In genomic region chr5:58544926-58545325, GRCh38 we compare ENCODE assay signal across 22 cellular contexts. TPM values are rescaled to one million over a fixed set of nuclear protein-coding genes. Genes with fewer than 3 reads are reported as not detected.
DNase-seq lines count a peak whose midpoint lies in the region; ATAC-seq and TF ChIP-seq lines count a peak whose summit lies in the region.
"Had no signal": no experiment of that assay in that cellular context is flagged by ENCODE, and none has a peak within 500 bp of the region (broad histone marks: within the 10 kb centered on the region; RNA-seq: fewer than 3 reads in every experiment).

No MANE protein-coding gene starts in this region.

- H3K27me3 Mint-ChIP-seq in activated B cell treated with CpG ODN at 0.5 μM for 24 hours: no peaks in the 10 kb centered on the region
- H3K27me3 Mint-ChIP-seq in mesothelial cell of epicardium (ENCODE audit: low read depth): no peaks in the 10 kb centered on the region

- 55 to 59% methylated on average over 2 of the region's 2 CpGs for WGBS in upper lobe of left lung, 2 donors
- WGBS in hepatocyte (ENCODE audit: low lambda C conversion rate, missing lambda C conversion rate): 84% methylated on average over 2 of the region's 2 CpGs

- H3K4me2 ChIP-seq in hepatocyte: no peak overlapping the region
- H3K4me2 ChIP-seq: PC-9 had no signal

- H3K36me3 Mint-ChIP-seq in activated B cell treated with CpG ODN at 0.5 μM for 24 hours (ENCODE audit: low read depth): no peaks in the 10 kb centered on the region
- H3K36me3 Mint-ChIP-seq in mesothelial cell of epicardium: no peaks in the 10 kb centered on the region
- H3K36me3 Mint-ChIP-seq: CD8-positive, alpha-beta T cell had no signal

- no peak for TF ChIP-seq EP300 in upper lobe of left lung (IDR thresholded peaks at IDR 0.05)

- ATAC-seq in activated B cell treated with CpG ODN at 0.5 μM for 24 hours (ENCODE audit: low read depth): no peak
- ATAC-seq in upper lobe of left lung (ENCODE audit: low FRiP score in 2 of 2): no peak
- ATAC-seq in HG03139 (IDR thresholded peaks at IDR 0.05; ENCODE audit: unreplicated experiment): no peak
- ATAC-seq: CD8-positive, alpha-beta T cell; HCT116 had no signal

- H3K4me3 Mint-ChIP-seq in activated B cell treated with CpG ODN at 0.5 μM for 24 hours: peak overlapping the region; percentile 53
- no peak overlapping the region for H3K4me3 Mint-ChIP-seq in mesothelial cell of epicardium
- H3K4me3 Mint-ChIP-seq: CD8-positive, alpha-beta T cell had no signal

- H3K9me3 Mint-ChIP-seq in activated B cell treated with CpG ODN at 0.5 μM for 24 hours (peaks cover 3% of the 10 kb centered on the region), mesothelial cell of epicardium (no peaks in the 10 kb centered on the region)
- H3K9me3 Mint-ChIP-seq: CD8-positive, alpha-beta T cell had no signal

- H3K4me1 Mint-ChIP-seq in activated B cell treated with CpG ODN at 0.5 μM for 24 hours (peaks cover 40% of the 10 kb centered on the region), mesothelial cell of epicardium (peaks cover 3% of the 10 kb centered on the region)

- H3K79me2 ChIP-seq in hepatocyte: no peaks in the 10 kb centered on the region

- H2AFZ ChIP-seq in hepatocyte: no peak overlapping the region
- H2AFZ ChIP-seq: PC-9 had no signal

- peaks cover 0 to 7% (median 0%) of the 10 kb centered on the region in 4 donors for H3K9me3 ChIP-seq in upper lobe of left lung
- no peaks in the 10 kb centered on the region for H3K9me3 ChIP-seq in hepatocyte (ENCODE audit: low read depth)

- POLR2A ChIA-PET in activated B cell treated with CpG ODN at 0.5 μM for 24 hours (lab: Charles Lee): interaction anchor here (0.6 to 1.0 kb wide), 2 partner anchors 39 to 1371 kb away, joined by 3 to 5 read pairs; no protein-coding TSS in a partner anchor

- peaks cover 0 to 5% (median 1%) of the 10 kb centered on the region in 4 donors for H3K4me1 ChIP-seq in upper lobe of left lung
- no peaks in the 10 kb centered on the region for H3K4me1 ChIP-seq in hepatocyte (ENCODE audit: insufficient read depth)

- H4K20me1 ChIP-seq in hepatocyte (ENCODE audit: insufficient read depth, poor library complexity, severe bottlenecking): no peaks in the 10 kb centered on the region

- H3K36me3 ChIP-seq in upper lobe of left lung (no peaks in the 10 kb centered on the region), hepatocyte (replicated peaks; ENCODE audit: insufficient read depth, low read depth) (no peaks in the 10 kb centered on the region)

- no peaks in the 10 kb centered on the region for H3K9me2 ChIP-seq in hepatocyte (replicated peaks; ENCODE audit: insufficient read depth)

- H3K27ac ChIP-seq in upper lobe of left lung: peak overlapping the region in 1 of 4 donors; percentile 63
- no peak overlapping the region for H3K27ac ChIP-seq in hepatocyte
- H3K27ac ChIP-seq: PC-9 had no signal

- TF ChIP-seq CTCF in NB4 (IDR thresholded peaks at IDR 0.05; ENCODE audit: low read depth, low read length): no peak
- TF ChIP-seq CTCF in activated B cell treated with CpG ODN at 0.5 μM for 24 hours (IDR thresholded peaks at IDR 0.05): no peak
- TF ChIP-seq CTCF in upper lobe of left lung (IDR thresholded peaks at IDR 0.05): no peak
- no peak for TF ChIP-seq CTCF in hepatocyte (IDR thresholded peaks at IDR 0.05; ENCODE audit: poor library complexity)
- TF ChIP-seq CTCF in mesothelial cell of epicardium (IDR thresholded peaks at IDR 0.05; ENCODE audit: unreplicated experiment): no peak

- TF ChIP-seq POLR2A in NB4 (IDR thresholded peaks at IDR 0.05; ENCODE audit: extremely low read depth, insufficient read length) (no peak), upper lobe of left lung (IDR thresholded peaks at IDR 0.05) (no peak)

- CTCF ChIA-PET in activated B cell treated with CpG ODN at 0.5 μM for 24 hours (lab: Charles Lee): no interaction called here

- H3K27ac Mint-ChIP-seq in activated B cell treated with CpG ODN at 0.5 μM for 24 hours (peak overlapping the region; percentile 48), mesothelial cell of epicardium (no peak overlapping the region)
- H3K27ac Mint-ChIP-seq: CD8-positive, alpha-beta T cell had no signal

- peak; percentile 3 for DNase-seq in SKM-1 treated with dmso at 0.1 percent for 144 hours (lab: John Stamatoyannopoulos, UW; ENCODE audit: unreplicated experiment)
- DNase-seq in SKM-1 (lab: John Stamatoyannopoulos, UW; ENCODE audit: unreplicated experiment): no peak
- peak; percentile 59 for DNase-seq in NB4 (ENCODE audit: low read depth)
- DNase-seq in activated B cell treated with CpG ODN at 0.5 μM for 24 hours: no peak
- DNase-seq in upper lobe of left lung: no peak
- no peak for DNase-seq in hepatocyte (ENCODE audit: low spot score)
- no peak for DNase-seq in mesothelial cell of epicardium (ENCODE audit: low spot score in 2 of 2, unreplicated experiment in 2 of 2)
- DNase-seq: CD8-positive, alpha-beta T cell; DMS53; GOT3; NCI-H1092 treated with DMSO at 0.1 percent for 48 hours; NCI-H146; NCI-H2029 treated with DMSO at 0.1 percent for 48 hours; NCI-H2171; NCI-H69; PC-9; T-helper 1 cell had no signal

- no peaks in the 10 kb centered on the region for H3K27me3 ChIP-seq in upper lobe of left lung
- no peaks in the 10 kb centered on the region for H3K27me3 ChIP-seq in hepatocyte

- intact Hi-C loops in activated B cell treated with CpG ODN at 0.5 μM for 24 hours (cut with micrococcal nuclease): loop anchor here (1.0 kb wide), 1 partner anchor 54 kb away; the partner anchor contains the start of gene GAPT

- H3K4me3 ChIP-seq in NB4 (ENCODE audit: low read depth, low read length): peak overlapping the region; percentile 1
- H3K4me3 ChIP-seq in upper lobe of left lung: no peak overlapping the region
- no peak overlapping the region for H3K4me3 ChIP-seq in hepatocyte
- H3K4me3 ChIP-seq: PC-9 had no signal

RNA-seq across cellular contexts. Expression of gene RAB3C, which starts 37.9 kb away (rescaled TPM):
- total RNA-seq in activated B cell treated with CpG ODN at 0.5 μM for 24 hours (0.47 TPM in 1 of 2 replicates, not detected in the other), upper lobe of left lung (1 to 10 TPM in 1 of 6 donors, under 1 TPM in 3, not detected in 2; 0.09 to 1.1 (median 0.87) TPM), hepatocyte (3.9 and 5.2 TPM in 2 replicates), mesothelial cell of epicardium (0.77 to 1.2 TPM (median 0.80 TPM) in 3 replicates)
- 3.4 and 6.4 TPM in 2 replicates for polyA plus RNA-seq in hepatocyte
- total RNA-seq: A172; CD8-positive, alpha-beta T cell; PC-9 had no signal
- polyA plus RNA-seq: BJ had no signal

RNA-seq across cellular contexts. Expression of gene GAPT, which starts 53.7 kb away (rescaled TPM):
- 39.8 and 40.3 TPM in 2 replicates for total RNA-seq in activated B cell treated with CpG ODN at 0.5 μM for 24 hours
- total RNA-seq in upper lobe of left lung: 1 to 10 TPM in 5 of 6 donors, not detected in 1; 1.0 to 8.0 (median 6.4) TPM
- total RNA-seq in hepatocyte: not detected in 2 replicates
- not detected in 2 replicates for polyA plus RNA-seq in hepatocyte
- total RNA-seq in mesothelial cell of epicardium: 1.3 to 2.0 TPM (median 1.6 TPM) in 3 replicates
- total RNA-seq: A172, PC-9, SK-MEL-5 had no signal
- polyA plus RNA-seq: BJ had no signal

Comparison
In these comparisons a context has a peak if more than half of its experiments do, and no peak if none do; other contexts are left out.
1. DNase-seq: peak in SKM-1 treated with dmso at 0.1 percent for 144 hours (single experiment) and NB4 (single experiment); none in SKM-1 (single experiment), activated B cell treated with CpG ODN at 0.5 μM for 24 hours (single experiment), upper lobe of left lung (0 of 2), hepatocyte (single experiment) and mesothelial cell of epicardium (0 of 2).